Comparison of ENCODE assay signal across 23 cellular contexts in genomic region chr6:33875141-33875581, GRCh38.
"Had no signal": no experiment of that assay in that cellular context is flagged by ENCODE, and none has a peak within 500 bp of the region (broad histone marks: within the 10 kb centered on the region; RNA-seq: fewer than 3 reads in every experiment).

No MANE protein-coding gene starts in this region.

- DNase-seq: activated CD4-positive, alpha-beta T cell treated with anti-CD3 and anti-CD28 coated beads, Interleukin-2, amount 10 ng/mL, durations not matched to agents 24 days and 14 days; activated CD8-positive, alpha-beta memory T cell treated with anti-CD3 and anti-CD28 coated beads for 24 hours; activated naive CD4-positive, alpha-beta T cell; cerebellar nuclear complex; effector memory CD8-positive, alpha-beta T cell; foreskin keratinocyte; head of caudate nucleus; mammary epithelial cell; natural killer cell; nucleus accumbens; stimulated activated CD4-positive, alpha-beta T cell treated with anti-CD3 and anti-CD28 coated beads, Interleukin-15, amount 100 ng/mL, for 24 hours; stimulated activated CD4-positive, alpha-beta T cell treated with anti-CD3 and anti-CD28 coated beads, Interleukin-4, amount 100 ng/mL, for 24 hours; stimulated activated naive CD4-positive, alpha-beta T cell; T-helper 2 cell; trophoblast cell had no signal

- H3K36me3 Mint-ChIP-seq: natural killer cell, WTC11 had no signal

- H3K4me1 Mint-ChIP-seq: natural killer cell had no signal

- H3K36me3 ChIP-seq: ascending aorta, breast epithelium, right atrium auricular region had no signal

- H3K9me3 ChIP-seq: ascending aorta, breast epithelium, right atrium auricular region had no signal

- H3K4me1 ChIP-seq: ascending aorta, breast epithelium, foreskin keratinocyte, right atrium auricular region had no signal

- H3K27me3 ChIP-seq: ascending aorta, breast epithelium, right atrium auricular region had no signal

- ATAC-seq: effector memory CD8-positive, alpha-beta T cell; foreskin keratinocyte; left lobe of liver; natural killer cell; WTC11 had no signal

- H3K4me3 ChIP-seq: ascending aorta, breast epithelium, right atrium auricular region, skin epidermis had no signal

- H3K4me3 Mint-ChIP-seq: activated CD4-positive, alpha-beta T cell treated with anti-CD3 and anti-CD28 coated beads, Interleukin-2, amount 10 ng/mL, durations not matched to agents 24 days and 14 days; dendritic cell treated with granulocyte-macrophage colony-stimulating factor and Interleukin-4, amounts not matched to agents 40 ng/mL and 50 ng/mL, for 4 days; effector memory CD8-positive, alpha-beta T cell; natural killer cell; WTC11 had no signal

- H3K9me3 Mint-ChIP-seq: activated CD4-positive, alpha-beta T cell treated with anti-CD3 and anti-CD28 coated beads, Interleukin-2, amount 10 ng/mL, durations not matched to agents 24 days and 14 days; dendritic cell treated with granulocyte-macrophage colony-stimulating factor and Interleukin-4, amounts not matched to agents 40 ng/mL and 50 ng/mL, for 4 days; effector memory CD8-positive, alpha-beta T cell; natural killer cell; WTC11 had no signal

- H3K27ac ChIP-seq: ascending aorta, breast epithelium, foreskin keratinocyte, right atrium auricular region, skin epidermis had no signal

- H3K27ac Mint-ChIP-seq: activated CD4-positive, alpha-beta T cell treated with anti-CD3 and anti-CD28 coated beads, Interleukin-2, amount 10 ng/mL, durations not matched to agents 24 days and 14 days; dendritic cell treated with granulocyte-macrophage colony-stimulating factor and Interleukin-4, amounts not matched to agents 40 ng/mL and 50 ng/mL, for 4 days; natural killer cell; progenitor cell of endocrine pancreas; WTC11 had no signal
